12 cellular contexts compared by ENCODE assay signal in the genomic region with DNA sequence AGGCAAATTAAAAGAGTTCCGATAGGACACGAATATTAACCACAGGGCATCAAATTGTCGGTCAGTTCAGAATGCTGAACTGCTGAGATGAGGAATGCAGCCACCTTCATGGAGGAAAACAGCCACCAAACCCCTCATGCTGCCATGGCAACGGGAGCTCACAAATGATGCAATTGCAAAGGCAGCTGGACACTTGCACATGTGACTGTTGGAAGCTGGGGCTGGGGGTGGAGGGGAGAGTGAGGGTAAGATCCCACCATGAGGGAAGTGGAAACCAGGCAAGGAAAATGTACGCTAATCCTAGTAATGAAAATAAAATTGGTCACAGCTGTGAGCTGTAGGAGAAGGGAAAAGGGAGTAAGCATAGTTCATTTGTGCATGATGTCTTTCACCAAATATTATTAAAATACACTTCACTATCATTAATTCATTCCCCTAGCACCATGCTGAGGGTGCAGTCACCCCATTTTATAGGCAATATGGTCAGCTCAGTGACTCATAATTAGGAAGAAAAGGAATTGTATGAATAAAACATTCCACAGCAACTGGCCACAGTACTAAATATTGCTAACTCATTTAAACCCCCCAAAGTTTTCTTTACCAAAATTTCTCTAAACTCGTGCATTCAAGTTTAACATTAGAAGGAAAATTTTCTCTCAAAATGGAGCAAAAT. TPM values are rescaled to one million over a fixed set of nuclear protein-coding genes. Genes with fewer than 3 reads are reported as not detected.
DNase-seq lines count a peak whose midpoint lies in the region; ATAC-seq, FAIRE-seq and TF ChIP-seq lines count a peak whose summit lies in the region.
"Had no signal": no experiment of that assay in that cellular context is flagged by ENCODE, and none has a peak within 500 bp of the region (broad histone marks: within the 10 kb centered on the region; RNA-seq: fewer than 3 reads in every experiment).

No MANE protein-coding gene starts in this region.

- in situ Hi-C loops in K562 (cut with MboI), result no loop called here

- no peaks in the 10 kb centered on the region for H3K36me3 ChIP-seq in K562 (ENCODE audit: control insufficient read depth, insufficient read depth, low read length)
- no peaks in the 10 kb centered on the region for H3K36me3 ChIP-seq in mesodermal cell (ENCODE audit: control insufficient read depth, insufficient read depth, low read length)
- no peaks in the 10 kb centered on the region for H3K36me3 ChIP-seq in psoas muscle (ENCODE audit: insufficient read depth in 1 of 2, low read depth in 1 of 2)

- no peak for TF ChIP-seq CTCF in K562 (IDR thresholded peaks at IDR 0.05 in 2 of 3, conservative IDR thresholded peaks at IDR 0.05 in 1 of 3; ENCODE audit: insufficient read depth in 2 of 3, low read depth in 1 of 3, low read length in 3 of 3)
- TF ChIP-seq CTCF in psoas muscle (IDR thresholded peaks at IDR 0.05), result no peak

- TF ChIP-seq EP300 in K562 (IDR thresholded peaks at IDR 0.05; ENCODE audit: low read length), result no peak

- no peaks in the 10 kb centered on the region for H3K9me3 ChIP-seq in K562 (replicated peaks; ENCODE audit: control insufficient read depth, insufficient read depth, low read depth, low read length)
- no peaks in the 10 kb centered on the region for H3K9me3 ChIP-seq in mesodermal cell (ENCODE audit: control insufficient read depth, low read length)
- no peaks in the 10 kb centered on the region for H3K9me3 ChIP-seq in psoas muscle

- H2AFZ ChIP-seq in K562 (ENCODE audit: low read depth, low read length), result no peak overlapping the region

- DNase-seq in D341Med (ENCODE audit: low spot score), result peak; percentile 18
- DNase-seq in NAMALWA (ENCODE audit: low spot score), result peak; percentile 7
- no peak for DNase-seq in K562 (ENCODE audit: extremely low read depth in 1 of 4, low spot score in 3 of 4)
- no peak for DNase-seq in pons (ENCODE audit: low spot score)
- DNase-seq in globus pallidus (ENCODE audit: low spot score), result no peak
- no peak for DNase-seq in psoas muscle
- DNase-seq in GM19238 (ENCODE audit: insufficient read length, low spot score), result no peak
- DNase-seq: activated CD4-positive, alpha-beta T cell treated with anti-CD3 and anti-CD28 coated beads for 48 hours had no signal

- H3K27me3 ChIP-seq in K562 (ENCODE audit: control insufficient read depth in 2 of 2, insufficient read depth in 2 of 2, low read length in 2 of 2), result peaks cover 7 to 21% of the 10 kb centered on the region in 2 experiments; a peak in 3 of 5 replicates
- no peaks in the 10 kb centered on the region for H3K27me3 ChIP-seq in psoas muscle (ENCODE audit: insufficient read depth in 3 of 3, low read length in 2 of 3)

- H3K9ac ChIP-seq in K562 (ENCODE audit: insufficient read depth in 1 of 2, low read depth in 2 of 2, low read length in 2 of 2), result no peak overlapping the region

- no peaks in the 10 kb centered on the region for H4K20me1 ChIP-seq in K562 (replicated peaks; ENCODE audit: control insufficient read depth, insufficient read depth, low read length)

- ATAC-seq in K562 (no peak), psoas muscle (no peak)
- ATAC-seq: left lobe of liver had no signal

- no peak for FAIRE-seq in K562 (lab: Jason Lieb, UNC)

- BruUV-seq in K562 (replicated peaks; lab: Mats Ljungman, UMichigan), result no TSS peak

- H3K4me1 ChIP-seq in K562 (replicated peaks in 1 of 2; ENCODE audit: control insufficient read depth in 2 of 2, insufficient read depth in 2 of 2, low read length in 2 of 2) (peaks cover 0 to 4% of the 10 kb centered on the region in 2 experiments; a peak in 2 of 5 replicates), mesodermal cell (ENCODE audit: control insufficient read depth, insufficient read depth, low read length, poor library complexity, severe bottlenecking) (peaks cover 10% of the 10 kb centered on the region), psoas muscle (no peaks in the 10 kb centered on the region)

- no peak for TF ChIP-seq RAD21 in K562 (CRISPR knock-in tag; conservative IDR thresholded peaks at IDR 0.05 in 1 of 2, IDR thresholded peaks at IDR 0.05 in 1 of 2)

- TF ChIP-seq POLR2A in K562 (conservative IDR thresholded peaks at IDR 0.05), result no peak

- no peak overlapping the region for H3K4me2 ChIP-seq in K562 (ENCODE audit: insufficient read depth, low read length)

- intact Hi-C loops in K562 (cut with micrococcal nuclease), result no loop called here
- intact Hi-C loops in psoas muscle (cut with DNase I), result no loop called here

- H3K79me2 ChIP-seq in K562 (ENCODE audit: control insufficient read depth, insufficient read depth, low read length), result no peaks in the 10 kb centered on the region

- POLR2A ChIA-PET in K562 (lab: Yijun Ruan, JAX), result interaction anchor here (0.6 to 1.4 kb wide), 2 partner anchors 15 to 18 kb away, joined by 3 to 5 read pairs; a partner anchor contains a TSS

- WGBS in K562 (ENCODE audit: insufficient coverage, low coverage, missing lambda C conversion rate), result 2% methylated on average over 6 of the region's 6 CpGs
- 81 to 84% methylated on average over 3 to 5 of the region's 6 CpGs for WGBS in mesodermal cell (ENCODE audit: insufficient coverage in 2 of 2), 2 experiments
- WGBS in psoas muscle, 3 donors, result 10 to 24% (median 21%) methylated on average over 6 of the region's 6 CpGs

- H3K27ac ChIP-seq in K562 (ENCODE audit: extremely low read depth, low read depth, low read length), result no peak overlapping the region
- peak overlapping the region; percentile 72 for H3K27ac ChIP-seq in mesodermal cell (ENCODE audit: low read depth, low read length, severe bottlenecking)
- no peak overlapping the region for H3K27ac ChIP-seq in psoas muscle

- CTCF ChIA-PET in K562 (lab: Yijun Ruan, JAX; ENCODE audit: low intra/inter-chr PET ratio), result no interaction called here

- H3K9me1 ChIP-seq in K562 (ENCODE audit: control insufficient read depth, insufficient read depth, low read length), result no peaks in the 10 kb centered on the region

- H3K4me3 ChIP-seq in K562 (no peak overlapping the region), mesodermal cell (ENCODE audit: extremely low read depth, insufficient read depth, low read length, poor library complexity, severe bottlenecking) (no peak overlapping the region), psoas muscle (no peak overlapping the region)

TF ChIP-seq in K562, 482 proteins besides CTCF, POLR2A, EP300 and RAD21 (continues in another document):
- TF ChIP-seq CEBPB (tag; IDR thresholded peaks at IDR 0.05) (peak; percentile 61), CTBP1 (IDR thresholded peaks at IDR 0.05; ENCODE audit: borderline replicate concordance) (no peak), NFIC (IDR thresholded peaks at IDR 0.05) (no peak), GTF2E2 (tag; IDR thresholded peaks at IDR 0.05) (no peak)
- TF ChIP-seq, protein P1, sequence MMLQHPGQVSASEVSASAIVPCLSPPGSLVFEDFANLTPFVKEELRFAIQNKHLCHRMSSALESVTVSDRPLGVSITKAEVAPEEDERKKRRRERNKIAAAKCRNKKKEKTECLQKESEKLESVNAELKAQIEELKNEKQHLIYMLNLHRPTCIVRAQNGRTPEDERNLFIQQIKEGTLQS (IDR thresholded peaks at IDR 0.05), result peak; percentile 72
- TF ChIP-seq, protein P1 (CRISPR knock-in tag; conservative IDR thresholded peaks at IDR 0.05), result no peak

RNA-seq across cellular contexts. Expression of a gene that starts 15.3 kb away (rescaled TPM):
- not detected in 2 replicates for total RNA-seq in K562 (2011; cell fraction: chromatin; rRNA removed; ENCODE audit: low replicate concordance)
- total RNA-seq in K562 (2011; cell fraction: nucleolus; rRNA removed), result not detected in 2 replicates
- total RNA-seq in K562 (2011; cell fraction: nucleoplasm; rRNA removed), result not detected in 2 replicates
- not detected in 2 replicates for total RNA-seq in K562 (2014; rRNA removed)
- not detected in 2 replicates for total RNA-seq in K562 (2014; rRNA removed; fragmentation: Illumina TruSeq; extraction: Trizol)
- not detected in 2 replicates for total RNA-seq in K562 (2015; rRNA removed; fragmentation: Illumina TruSeq; extraction: Trizol)
- total RNA-seq in K562 (2021), result not detected in 2 replicates
- not detected in 2 replicates for polyA plus RNA-seq in K562 (2011; rRNA removed)
- polyA plus RNA-seq in K562 (2011; cell fraction: cytosol; rRNA removed), result not detected in 2 replicates
- not detected in 2 replicates for polyA plus RNA-seq in K562 (2011; cell fraction: nucleus; rRNA removed)
- polyA plus RNA-seq in K562 (2012), result not detected in 2 replicates
- not detected in 2 replicates for polyA plus RNA-seq in K562 (2014; fragmentation: Illumina TruSeq; extraction: Trizol)
- polyA plus RNA-seq in K562 (2014; fragmentation: Nextera tagmentation; extraction: Ambion mirVana), result not detected
- polyA plus RNA-seq in K562 (2014; rRNA removed), result not detected in 2 replicates
- not detected in 2 replicates for polyA minus RNA-seq in K562 (2011; rRNA and poly(A)+ RNA removed)
- not detected in 2 replicates for polyA minus RNA-seq in K562 (2011; cell fraction: cytosol; rRNA and poly(A)+ RNA removed)
- not detected in 2 replicates for polyA minus RNA-seq in K562 (2011; cell fraction: nucleus; rRNA and poly(A)+ RNA removed)
- not detected for polyA plus RNA-seq in mesodermal cell (2013, experiment 1 of 2)
- not detected for polyA plus RNA-seq in mesodermal cell (2013, experiment 2 of 2)
- total RNA-seq in psoas muscle, result not detected
- polyA plus RNA-seq in psoas muscle, result not detected
- total RNA-seq: epithelial cell of proximal tubule, left lobe of liver, skeletal muscle tissue had no signal

RNA-seq across cellular contexts. Expression of a gene that starts 26.1 kb away (rescaled TPM):
- total RNA-seq in K562 (2011; cell fraction: chromatin; rRNA removed; ENCODE audit: low replicate concordance), result not detected in 2 replicates
- not detected in 2 replicates for total RNA-seq in K562 (2011; cell fraction: nucleolus; rRNA removed)
- not detected in 2 replicates for total RNA-seq in K562 (2011; cell fraction: nucleoplasm; rRNA removed)
- total RNA-seq in K562 (2014; rRNA removed), result not detected in 2 replicates
- not detected in 2 replicates for total RNA-seq in K562 (2014; rRNA removed; fragmentation: Illumina TruSeq; extraction: Trizol)
- total RNA-seq in K562 (2015; rRNA removed; fragmentation: Illumina TruSeq; extraction: Trizol), result not detected in 2 replicates
- not detected in 2 replicates for total RNA-seq in K562 (2021)
- polyA plus RNA-seq in K562 (2011; rRNA removed), result not detected in 2 replicates
- not detected in 2 replicates for polyA plus RNA-seq in K562 (2011; cell fraction: cytosol; rRNA removed)
- polyA plus RNA-seq in K562 (2011; cell fraction: nucleus; rRNA removed), result not detected in 2 replicates
- polyA plus RNA-seq in K562 (2012), result 0.11 TPM in 1 of 2 replicates, not detected in the other
- not detected in 2 replicates for polyA plus RNA-seq in K562 (2014; fragmentation: Illumina TruSeq; extraction: Trizol)
- not detected for polyA plus RNA-seq in K562 (2014; fragmentation: Nextera tagmentation; extraction: Ambion mirVana)
- not detected in 2 replicates for polyA plus RNA-seq in K562 (2014; rRNA removed)
- polyA minus RNA-seq in K562 (2011; rRNA and poly(A)+ RNA removed), result not detected in 2 replicates
- not detected in 2 replicates for polyA minus RNA-seq in K562 (2011; cell fraction: cytosol; rRNA and poly(A)+ RNA removed)
- polyA minus RNA-seq in K562 (2011; cell fraction: nucleus; rRNA and poly(A)+ RNA removed), result not detected in 2 replicates
- polyA plus RNA-seq in mesodermal cell (2013, experiment 1 of 2), result 0.52 TPM
- 0.25 TPM for polyA plus RNA-seq in mesodermal cell (2013, experiment 2 of 2)
- total RNA-seq in psoas muscle, result 1 to 10 TPM in 3 of 4 donors, under 1 TPM in 1; 0.44 to 8.8 (median 4.8) TPM
- polyA plus RNA-seq in psoas muscle, result 1 to 10 TPM; 1.3 to 4.2 (median 3.6) TPM
- total RNA-seq: left lobe of liver had no signal

Comparison
In these comparisons a context has a peak if more than half of its experiments do, and no peak if none do; other contexts are left out.
1. DNase-seq: peak in D341Med (single experiment) and NAMALWA (single experiment); none in K562 (0 of 4), pons (single experiment), globus pallidus (single experiment), psoas muscle (0 of 2) and GM19238 (single experiment).